In genomic region chr1:40397258-40397657, GRCh38 we compare ENCODE assay signal across 16 cellular contexts. TPM values are rescaled to one million over a fixed set of nuclear protein-coding genes. Genes with fewer than 3 reads are reported as not detected.
DNase-seq lines count a peak whose midpoint lies in the region; ATAC-seq and TF ChIP-seq lines count a peak whose summit lies in the region.
"Had no signal": no experiment of that assay in that cellular context is flagged by ENCODE, and none has a peak within 500 bp of the region (broad histone marks: within the 10 kb centered on the region; RNA-seq: fewer than 3 reads in every experiment).

No MANE protein-coding gene starts in this region.

- no peaks in the 10 kb centered on the region for H3K9me3 ChIP-seq in CD4-positive, alpha-beta memory T cell (ENCODE audit: control insufficient read depth in 1 of 2, low read length in 2 of 2)
- H3K9me3 ChIP-seq in left lung, result no peaks in the 10 kb centered on the region
- H3K9me3 ChIP-seq: ovary had no signal

- H3K4me3 Mint-ChIP-seq in CD4-positive, alpha-beta memory T cell, result peak overlapping the region; percentile 1 to 77 (median 60)
- H3K4me3 Mint-ChIP-seq in stimulated activated effector memory CD8-positive, alpha-beta T cell treated with anti-CD3 and anti-CD28 coated beads, Interleukin-12 subunit alpha, Interleukin-12 subunit beta, amount 100 ng/mL, for 72 hours, result no peak overlapping the region
- H3K4me3 Mint-ChIP-seq: central memory CD8-positive, alpha-beta T cell; HFFc6 had no signal

- no peaks in the 10 kb centered on the region for H3K27me3 Mint-ChIP-seq in CD4-positive, alpha-beta memory T cell
- H3K27me3 Mint-ChIP-seq: central memory CD8-positive, alpha-beta T cell had no signal

- H3K27ac ChIP-seq in CD4-positive, alpha-beta memory T cell (ENCODE audit: low read depth, low read length), result peak overlapping the region; percentile 45
- peak overlapping the region; percentile 79 for H3K27ac ChIP-seq in HL-60 (replicated peaks)
- H3K27ac ChIP-seq in dorsolateral prefrontal cortex, result peak overlapping the region in 58 of 59 donors; percentile 27 to 92 (median 78)
- H3K27ac ChIP-seq in left lung, result peak overlapping the region in 1 of 2 donors; percentile 95
- H3K27ac ChIP-seq: ovary, SK-N-MC had no signal

- POLR2A ChIA-PET in CD4-positive, alpha-beta memory T cell (lab: Charles Lee; ENCODE audit: partially characterized antibody), result interaction anchor here (0.8 to 5.2 kb wide), 5 partner anchors 8 to 236 kb away, joined by 3 to 49 read pairs (median 36); partner anchors contain the start of genes RLF and SMAP2

- H3K36me3 ChIP-seq in CD4-positive, alpha-beta memory T cell (ENCODE audit: insufficient read depth, low read length), result no peaks in the 10 kb centered on the region
- no peaks in the 10 kb centered on the region for H3K36me3 ChIP-seq in left lung
- H3K36me3 ChIP-seq: ovary had no signal

- peaks cover 0 to 2% (median 0%) of the 10 kb centered on the region in 8 donors for H3K9me3 Mint-ChIP-seq in CD4-positive, alpha-beta memory T cell
- H3K9me3 Mint-ChIP-seq in stimulated activated effector memory CD8-positive, alpha-beta T cell treated with anti-CD3 and anti-CD28 coated beads, Interleukin-12 subunit alpha, Interleukin-12 subunit beta, amount 100 ng/mL, for 72 hours, result no peaks in the 10 kb centered on the region
- H3K9me3 Mint-ChIP-seq: central memory CD8-positive, alpha-beta T cell; HFFc6 had no signal

- intact Hi-C loops in CD4-positive, alpha-beta memory T cell (cut with micrococcal nuclease), result no loop called here
- intact Hi-C loops in dorsolateral prefrontal cortex (cut with DNase I) (no loop called here), posterior cingulate gyrus (cut with DNase I) (no loop called here), left lung (cut with DNase I) (no loop called here)

- H3K27ac Mint-ChIP-seq in CD4-positive, alpha-beta memory T cell, result peak overlapping the region; percentile 83 to 95 (median 91)
- peak overlapping the region; percentile 15 for H3K27ac Mint-ChIP-seq in stimulated activated effector memory CD8-positive, alpha-beta T cell treated with anti-CD3 and anti-CD28 coated beads, Interleukin-12 subunit alpha, Interleukin-12 subunit beta, amount 100 ng/mL, for 72 hours
- H3K27ac Mint-ChIP-seq: HFFc6 had no signal

- TF ChIP-seq CTCF in HL-60 (IDR thresholded peaks at IDR 0.05; ENCODE audit: insufficient read depth, low read length) (no peak), dorsolateral prefrontal cortex (IDR thresholded peaks at IDR 0.05 in 54 of 56, conservative IDR thresholded peaks at IDR 0.05 in 2 of 56; ENCODE audit: low read depth in 1 of 56, partially characterized antibody in 56 of 56) (peak in 1 of 56 donors; percentile 10), left lung (IDR thresholded peaks at IDR 0.05) (no peak)

- no peak for ATAC-seq in stimulated activated effector memory CD8-positive, alpha-beta T cell treated with anti-CD3 and anti-CD28 coated beads, Interleukin-12 subunit alpha, Interleukin-12 subunit beta, amount 100 ng/mL, for 72 hours
- ATAC-seq in GM21390 (IDR thresholded peaks at IDR 0.05; ENCODE audit: unreplicated experiment), result no peak
- no peak for ATAC-seq in left lung

- peak overlapping the region in 1 of 2 donors; percentile 1 for H3K4me3 ChIP-seq in CD4-positive, alpha-beta memory T cell (ENCODE audit: low read length in 2 of 2)
- H3K4me3 ChIP-seq in HL-60 (replicated peaks; ENCODE audit: insufficient read depth, low read length) (no peak overlapping the region), dorsolateral prefrontal cortex (peak overlapping the region in 8 of 59 donors; percentile 1 to 30 (median 6)), left lung (no peak overlapping the region)
- H3K4me3 ChIP-seq: ovary, SK-N-MC had no signal

- CTCF ChIA-PET in CD4-positive, alpha-beta memory T cell (lab: Charles Lee; ENCODE audit: partially characterized antibody), result interaction anchor here (0.7 to 1.5 kb wide), 3 partner anchors 24 to 314 kb away, joined by 3 to 10 read pairs (median 4); partner anchors contain the start of gene SMAP2

- peaks cover 73 to 96% (median 84%) of the 10 kb centered on the region in 4 donors for H3K4me1 Mint-ChIP-seq in CD4-positive, alpha-beta memory T cell
- H3K4me1 Mint-ChIP-seq in stimulated activated effector memory CD8-positive, alpha-beta T cell treated with anti-CD3 and anti-CD28 coated beads, Interleukin-12 subunit alpha, Interleukin-12 subunit beta, amount 100 ng/mL, for 72 hours, result peaks cover 59% of the 10 kb centered on the region

- DNase-seq in CD4-positive, alpha-beta memory T cell, result no peak
- DNase-seq in HL-60 (ENCODE audit: low read depth in 1 of 2, low spot score in 1 of 2), result no peak
- no peak for DNase-seq in dorsolateral prefrontal cortex
- no peak for DNase-seq in stimulated activated effector memory CD8-positive, alpha-beta T cell treated with anti-CD3 and anti-CD28 coated beads, Interleukin-12 subunit alpha, Interleukin-12 subunit beta, amount 100 ng/mL, for 72 hours (ENCODE audit: low spot score in 2 of 2)
- DNase-seq in posterior cingulate gyrus, result no peak
- no peak for DNase-seq in left lung
- DNase-seq: activated CD4-positive, CD25-positive, alpha-beta regulatory T cell; activated effector memory CD4-positive, alpha-beta T cell treated with anti-CD3 and anti-CD28 coated beads, Interleukin-2, amount 50 U/mL, for 16 hours; erythroblast; HFFc6; mammary epithelial cell; ovary; stimulated activated CD8-positive, alpha-beta memory T cell treated with anti-CD3 and anti-CD28 coated beads, Interleukin-4, amount 100 ng/mL, for 48 hours had no signal

- H3K27me3 ChIP-seq in CD4-positive, alpha-beta memory T cell (ENCODE audit: insufficient read depth, low read length), result no peaks in the 10 kb centered on the region
- no peaks in the 10 kb centered on the region for H3K27me3 ChIP-seq in HL-60 (ENCODE audit: insufficient read depth, poor library complexity, severe bottlenecking)
- H3K27me3 ChIP-seq in dorsolateral prefrontal cortex, result no peaks in the 10 kb centered on the region
- H3K27me3 ChIP-seq in left lung, result no peaks in the 10 kb centered on the region
- H3K27me3 ChIP-seq: ovary had no signal

- H3K36me3 Mint-ChIP-seq in CD4-positive, alpha-beta memory T cell, result peaks cover 16 to 28% of the 10 kb centered on the region in 2 donors
- peaks cover 87% of the 10 kb centered on the region for H3K36me3 Mint-ChIP-seq in stimulated activated effector memory CD8-positive, alpha-beta T cell treated with anti-CD3 and anti-CD28 coated beads, Interleukin-12 subunit alpha, Interleukin-12 subunit beta, amount 100 ng/mL, for 72 hours

- H3K4me1 ChIP-seq in CD4-positive, alpha-beta memory T cell (ENCODE audit: insufficient read depth, low read length), result peaks cover 98% of the 10 kb centered on the region
- H3K4me1 ChIP-seq in left lung, result peaks cover 7 to 96% of the 10 kb centered on the region in 2 donors

RNA-seq across cellular contexts. Expression of gene SMAP2, which starts 23.7 kb away (rescaled TPM):
- total RNA-seq in CD4-positive, alpha-beta memory T cell, result 100 to 1,000 TPM; 123 TPM
- 100 to 1,000 TPM; 258 to 358 TPM for polyA plus RNA-seq in CD4-positive, alpha-beta memory T cell
- 100 to 1,000 TPM in 80 of 120 experiments, 10 to 100 TPM in 40; 58.5 to 148 (median 109) TPM for total RNA-seq in dorsolateral prefrontal cortex
- total RNA-seq in left lung, result 10 to 100 TPM; 39.8 to 77.3 TPM

RNA-seq across cellular contexts. Expression of gene ZFP69B, which starts 53.0 kb away (rescaled TPM):
- 1 to 10 TPM; 7.5 to 7.9 TPM for total RNA-seq in CD4-positive, alpha-beta memory T cell
- polyA plus RNA-seq in CD4-positive, alpha-beta memory T cell, result 1 to 10 TPM; 2.1 to 2.4 TPM
- total RNA-seq in dorsolateral prefrontal cortex (10 to 100 TPM in 94 of 120 experiments, 1 to 10 TPM in 26; 5.1 to 18.3 (median 12.0) TPM), left lung (1 to 10 TPM; 2.3 to 2.5 TPM)
